13 cellular contexts compared by ENCODE assay signal in the genomic region with DNA sequence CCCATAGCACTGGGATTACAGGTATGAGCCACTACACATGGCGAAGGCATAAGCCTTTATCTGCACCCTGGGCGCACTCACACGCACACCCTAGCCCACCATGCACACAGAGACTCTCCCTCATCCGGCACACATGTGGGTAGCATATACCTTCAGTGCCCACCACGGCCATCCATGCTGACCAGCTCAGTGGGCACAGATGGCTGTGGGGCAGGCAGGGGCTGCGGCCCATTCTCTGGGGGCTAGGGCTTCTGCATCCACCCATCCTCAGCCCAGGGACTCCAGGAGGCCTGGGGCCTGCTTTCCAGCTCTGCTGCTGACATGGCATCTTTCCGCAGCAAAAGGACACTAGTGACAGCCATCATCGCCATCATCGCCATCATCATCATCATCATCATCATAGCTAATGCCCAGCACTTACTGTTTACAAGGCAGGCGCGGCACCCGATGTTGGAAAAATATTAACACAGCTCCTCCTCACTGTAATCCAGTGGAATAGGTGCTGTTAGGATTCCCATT.
DNase-seq lines count a peak whose midpoint lies in the region; ATAC-seq, FAIRE-seq and TF ChIP-seq lines count a peak whose summit lies in the region.
"Had no signal": no experiment of that assay in that cellular context is flagged by ENCODE, and none has a peak within 500 bp of the region (broad histone marks: within the 10 kb centered on the region; RNA-seq: fewer than 3 reads in every experiment).

No MANE protein-coding gene starts in this region.

- TF ChIP-seq CTCF in GM06990 (IDR thresholded peaks at IDR 0.05; ENCODE audit: insufficient read depth, low read length, poor library complexity, severe bottlenecking) = no peak
- TF ChIP-seq CTCF in GM12878 (IDR thresholded peaks at IDR 0.05 in 2 of 3, conservative IDR thresholded peaks at IDR 0.05 in 1 of 3; ENCODE audit: control insufficient read depth in 2 of 3, extremely low read depth in 1 of 3, insufficient read depth in 1 of 3, low read depth in 3 of 3, low read length in 3 of 3) = no peak

- no peak overlapping the region for H4K91ac ChIP-seq in neuronal stem cell (ENCODE audit: low read depth, low read length, poor library complexity)

- SMC1A ChIA-PET in GM12878 (lab: Charles Lee; ENCODE audit: uncharacterized antibody, unreplicated experiment) = interaction anchor here (0.8 to 3.2 kb wide), 11 partner anchors 8 to 469 kb away, joined by 3 to 13 read pairs (median 3); no protein-coding TSS in a partner anchor

- H3K27me3 Mint-ChIP-seq in activated CD4-positive, alpha-beta T cell treated with anti-CD3 and anti-CD28 coated beads for 36 hours = no peaks in the 10 kb centered on the region

- H3K27ac ChIP-seq in GM12878 (ENCODE audit: control insufficient read depth, insufficient read depth) (peak overlapping the region; percentile 64), neuronal stem cell (replicated peaks; ENCODE audit: low read length) (no peak overlapping the region)

- H3K4me2 ChIP-seq in GM12878 (ENCODE audit: control insufficient read depth, insufficient read depth) (peak overlapping the region; percentile 86), neuronal stem cell (ENCODE audit: insufficient read depth, low read length, poor library complexity, severe bottlenecking) (no peak overlapping the region)
- H3K4me2 ChIP-seq: GM23338 had no signal

- TSS peak; percentile 39 for BruUV-seq in GM12878 (replicated peaks; lab: Mats Ljungman, UMichigan)

- H4K20me1 ChIP-seq in GM12878 (ENCODE audit: control insufficient read depth, insufficient read depth) = no peaks in the 10 kb centered on the region

- no peak overlapping the region for H3K14ac ChIP-seq in neuronal stem cell (ENCODE audit: low read length)

- peak overlapping the region; percentile 64 for H3K4me3 ChIP-seq in GM06990 (replicated peaks; ENCODE audit: low read depth, low read length)
- H3K4me3 ChIP-seq in GM12878 = peak overlapping the region; percentile 54; the same call in 1 of the 2 replicates
- no peak overlapping the region for H3K4me3 ChIP-seq in neuronal stem cell (ENCODE audit: low read length in 2 of 2)
- H3K4me3 ChIP-seq in H7 (ENCODE audit: insufficient read depth, low read depth, low read length) = no peak overlapping the region
- H3K4me3 ChIP-seq: GM23338 had no signal

- H3K9ac ChIP-seq in GM12878 (ENCODE audit: control insufficient read depth, insufficient read depth, low read length) (no peak overlapping the region), neuronal stem cell (ENCODE audit: low read depth, low read length, poor library complexity) (peak overlapping the region; percentile 77)

- H3K9me3 Mint-ChIP-seq in activated CD4-positive, alpha-beta T cell treated with anti-CD3 and anti-CD28 coated beads for 36 hours (ENCODE audit: low read depth) = peaks cover 3% of the 10 kb centered on the region
- H3K9me3 Mint-ChIP-seq: GM23338 had no signal

- H3K4me1 ChIP-seq in GM12878 (ENCODE audit: control insufficient read depth, insufficient read depth, low read length) (peaks cover 55% of the 10 kb centered on the region), neuronal stem cell (ENCODE audit: control insufficient read depth in 2 of 2, insufficient read depth in 1 of 2, low read depth in 1 of 2, low read length in 2 of 2) (peaks cover 15 to 27% of the 10 kb centered on the region in 2 donors)

- no peak for DNase-seq in activated CD4-positive, alpha-beta T cell treated with anti-CD3 and anti-CD28 coated beads for 36 hours
- DNase-seq in activated CD4-positive, alpha-beta T cell treated with anti-CD3 and anti-CD28 coated beads, Interleukin-2, amount 50 U/mL, for 48 hours = no peak
- DNase-seq in GM06990 (ENCODE audit: extremely low read depth, insufficient read length) (no peak), GM12878 (ENCODE audit: low read depth, low spot score) (no peak), neuronal stem cell (ENCODE audit: low spot score) (no peak), DMS153 (lab: John Stamatoyannopoulos, UW) (no peak), H7 (no peak), H4 (ENCODE audit: low spot score) (no peak)
- DNase-seq: cortex of kidney, NCI-H1048, NCI-H524 treated with DMSO at 0.1 percent for 48 hours, trophoblast cell had no signal

- H2AFZ ChIP-seq in GM12878 (ENCODE audit: control insufficient read depth, low read depth, low read length) (no peak overlapping the region), neuronal stem cell (ENCODE audit: low read length) (no peak overlapping the region)
- H2AFZ ChIP-seq: GM23338 had no signal

- H3K36me3 ChIP-seq in GM06990 (ENCODE audit: control insufficient read depth, insufficient read depth, low read length) (peaks cover 29% of the 10 kb centered on the region), GM12878 (ENCODE audit: control insufficient read depth in 2 of 2, insufficient read depth in 2 of 2, low read length in 1 of 2) (peaks cover 16 to 24% of the 10 kb centered on the region in 2 experiments; a peak in 3 of 4 replicates), neuronal stem cell (replicated peaks in 1 of 2; ENCODE audit: control insufficient read depth in 2 of 2, insufficient read depth in 2 of 2, low read length in 2 of 2) (peaks cover 15 to 26% of the 10 kb centered on the region in 2 donors), H7 (replicated peaks; ENCODE audit: control insufficient read depth, insufficient read depth, low read length) (peaks cover 8% of the 10 kb centered on the region)

- H2BK15ac ChIP-seq in neuronal stem cell (ENCODE audit: low read length) = no peak overlapping the region

- H3K18ac ChIP-seq in neuronal stem cell (ENCODE audit: low read length) = peak overlapping the region; percentile 70

- 88% methylated on average over 12 of the region's 12 CpGs for WGBS in GM12878 (ENCODE audit: insufficient coverage, insufficient replicate concordance, low lambda C conversion rate, missing lambda C conversion rate)
- no CpG with 5 or more reads among the region's 12 CpGs for WGBS in neuronal stem cell (ENCODE audit: extremely low coverage in 2 of 2, insufficient read length in 2 of 2, insufficient replicate concordance in 1 of 2), 2 donors

- H3K27me3 ChIP-seq in GM06990 (replicated peaks; ENCODE audit: control insufficient read depth, insufficient read depth, low read length) = no peaks in the 10 kb centered on the region
- H3K27me3 ChIP-seq in GM12878 (replicated peaks in 1 of 2; ENCODE audit: control insufficient read depth in 2 of 2, insufficient read depth in 2 of 2, low read length in 1 of 2) = no peaks in the 10 kb centered on the region
- no peaks in the 10 kb centered on the region for H3K27me3 ChIP-seq in neuronal stem cell (ENCODE audit: control insufficient read depth in 3 of 3, insufficient read depth in 3 of 3, low read depth in 1 of 3, low read length in 3 of 3)
- no peaks in the 10 kb centered on the region for H3K27me3 ChIP-seq in H7 (ENCODE audit: control insufficient read depth, insufficient read depth, low read length)

- no peak overlapping the region for H2BK5ac ChIP-seq in neuronal stem cell (ENCODE audit: low read length)

- no peak for FAIRE-seq in GM12878 (lab: Jason Lieb, UNC)

- peaks cover 10% of the 10 kb centered on the region for H3K79me1 ChIP-seq in neuronal stem cell (ENCODE audit: low read depth, low read length)

- in situ Hi-C loops in GM12878 (cut with MboI) = no loop called here

- no peak; the same call in 1 of the 2 replicates for TF ChIP-seq POLR2A in GM12878 (IDR thresholded peaks at IDR 0.05; ENCODE audit: low read depth, low read length)

- H3K4me1 Mint-ChIP-seq in activated CD4-positive, alpha-beta T cell treated with anti-CD3 and anti-CD28 coated beads for 36 hours = peaks cover 51% of the 10 kb centered on the region

- intact Hi-C loops in activated CD4-positive, alpha-beta T cell treated with anti-CD3 and anti-CD28 coated beads for 36 hours (cut with DNase I, micrococcal nuclease) = loop anchor here in 1 of 2 experiments (5.0 kb wide), 2 partner anchors 91 to 111 kb away; a partner anchor contains a TSS
- intact Hi-C loops in GM12878 (cut with micrococcal nuclease; ENCODE audit: unreplicated experiment) = loop anchor here (5.0 to 10.0 kb wide), 2 partner anchors 111 to 229 kb away; a partner anchor contains a TSS

- H2BK12ac ChIP-seq in neuronal stem cell (ENCODE audit: low read length) = no peak overlapping the region

- CTCF ChIA-PET in activated CD4-positive, alpha-beta T cell treated with anti-CD3 and anti-CD28 coated beads for 36 hours (lab: Charles Lee) = interaction anchor here (0.7 to 1.3 kb wide), 5 partner anchors 8 to 329 kb away, joined by 3 to 5 read pairs (median 4); no protein-coding TSS in a partner anchor
- CTCF ChIA-PET in GM12878 (lab: Yijun Ruan, JAX) = interaction anchor here (1.4 to 1.6 kb wide), 4 partner anchors 10 to 316 kb away, joined by 4 to 5 read pairs (median 4); no protein-coding TSS in a partner anchor

- H3K79me2 ChIP-seq in GM12878 (ENCODE audit: control insufficient read depth, insufficient read depth, low read length) = peaks cover 50% of the 10 kb centered on the region

- RAD21 ChIA-PET in GM12878 (lab: Charles Lee; ENCODE audit: unreplicated experiment) = interaction anchor here (0.6 to 2.1 kb wide), 7 partner anchors 10 to 110 kb away, joined by 3 to 12 read pairs (median 3); no protein-coding TSS in a partner anchor

- no peak overlapping the region for H3K27ac Mint-ChIP-seq in activated CD4-positive, alpha-beta T cell treated with anti-CD3 and anti-CD28 coated beads for 36 hours
- H3K27ac Mint-ChIP-seq: GM23338 had no signal

- H3K4ac ChIP-seq in neuronal stem cell (ENCODE audit: low read length) = no peak overlapping the region

- no peaks in the 10 kb centered on the region for H3K9me3 ChIP-seq in GM12878 (replicated peaks; ENCODE audit: control insufficient read depth, insufficient read depth, low read length)
- H3K9me3 ChIP-seq in neuronal stem cell (replicated peaks in 1 of 2; ENCODE audit: control insufficient read depth in 2 of 2, insufficient read depth in 1 of 2, low read depth in 1 of 2, low read length in 2 of 2) = no peaks in the 10 kb centered on the region

- no peak overlapping the region for H4K8ac ChIP-seq in neuronal stem cell (ENCODE audit: low read depth, low read length)

- POLR2A ChIA-PET in activated CD4-positive, alpha-beta T cell treated with anti-CD3 and anti-CD28 coated beads for 36 hours (lab: Charles Lee) = interaction anchor here (0.7 kb wide), 1 partner anchor 1072 kb away, joined by 4 read pairs; a partner anchor contains a TSS
- POLR2A ChIA-PET in GM12878 (lab: Charles Lee) = interaction anchor here (0.8 to 1.0 kb wide), 2 partner anchors 8 to 10 kb away, joined by 3 to 4 read pairs; no protein-coding TSS in a partner anchor

- H3K23ac ChIP-seq in neuronal stem cell (ENCODE audit: low read depth, low read length, poor library complexity) = peak overlapping the region; percentile 65

- no peak overlapping the region for H2BK120ac ChIP-seq in neuronal stem cell (ENCODE audit: low read depth, low read length)

- no peak for TF ChIP-seq EP300 in GM12878 (IDR thresholded peaks at IDR 0.05; ENCODE audit: borderline replicate concordance in 1 of 2, control insufficient read depth in 1 of 2, low read depth in 2 of 2, low read length in 2 of 2)

- no peak for TF ChIP-seq RAD21 in GM12878 (IDR thresholded peaks at IDR 0.05; ENCODE audit: insufficient read depth, low read depth, low read length)

- peaks cover 27% of the 10 kb centered on the region for H3K36me3 Mint-ChIP-seq in activated CD4-positive, alpha-beta T cell treated with anti-CD3 and anti-CD28 coated beads for 36 hours (ENCODE audit: low read depth)

- peak overlapping the region; percentile 4 for H2AK5ac ChIP-seq in neuronal stem cell (ENCODE audit: low read depth, low read length)

- H3K4me3 Mint-ChIP-seq in activated CD4-positive, alpha-beta T cell treated with anti-CD3 and anti-CD28 coated beads for 36 hours = peak overlapping the region; percentile 39
- H3K4me3 Mint-ChIP-seq: GM23338 had no signal

- no peak for ATAC-seq in activated CD4-positive, alpha-beta T cell treated with anti-CD3 and anti-CD28 coated beads for 36 hours
- no peak for ATAC-seq in GM12878
- ATAC-seq: GM23338 had no signal

Comparison
In these comparisons a context has a peak if more than half of its experiments do, and no peak if none do; other contexts are left out.
1. H3K4me3 ChIP-seq: peak in GM06990 (single experiment) and GM12878 (single experiment); none in neuronal stem cell (0 of 2) and H7 (single experiment).